Comparison of ENCODE assay signal across 8 cellular contexts in genomic region chr17:35141681-35142466, GRCh38. TPM values are rescaled to one million over a fixed set of nuclear protein-coding genes. Genes with fewer than 3 reads are reported as not detected.
DNase-seq lines count a peak whose midpoint lies in the region; FAIRE-seq and TF ChIP-seq lines count a peak whose summit lies in the region.

TSS of gene NLE1 (minus strand) at chr17:35142303. CDS start at chr17:35142275, 28 bp downstream.

- no peaks in the 10 kb centered on the region for H3K79me1 ChIP-seq in neuronal stem cell (ENCODE audit: low read depth, low read length)

- peak within 1 kb of the TSS; percentile 95 for H3K4me3 ChIP-seq in GM23248
- H3K4me3 ChIP-seq in Loucy (ENCODE audit: low read length, poor library complexity, severe bottlenecking): peak within 1 kb of the TSS; percentile 100
- H3K4me3 ChIP-seq in SJSA1: peak within 1 kb of the TSS; percentile 79
- peak within 1 kb of the TSS; percentile 90 to 94 for H3K4me3 ChIP-seq in neuronal stem cell (ENCODE audit: low read length in 2 of 2)

- no peaks in the 10 kb centered on the region for H4K20me1 ChIP-seq in GM23248 (ENCODE audit: insufficient read depth)
- H4K20me1 ChIP-seq in Loucy (ENCODE audit: insufficient read depth, low read length, poor library complexity, severe bottlenecking): peaks cover 5% of the 10 kb centered on the region

- H3K79me2 ChIP-seq in GM23248 (ENCODE audit: insufficient read depth) (peaks cover 29% of the 10 kb centered on the region), Loucy (ENCODE audit: insufficient read depth, low read length) (peaks cover 41% of the 10 kb centered on the region)

- H3K9ac ChIP-seq in GM23248: peak within 1 kb of the TSS; percentile 85
- H3K9ac ChIP-seq in Loucy (ENCODE audit: low read depth, low read length, poor library complexity, severe bottlenecking): peak within 1 kb of the TSS; percentile 92
- H3K9ac ChIP-seq in neuronal stem cell (ENCODE audit: low read depth, low read length, poor library complexity): peak within 1 kb of the TSS; percentile 98

- H3K27me3 ChIP-seq in GM23248 (replicated peaks; ENCODE audit: insufficient read depth): no peaks in the 10 kb centered on the region
- no peaks in the 10 kb centered on the region for H3K27me3 ChIP-seq in Loucy (ENCODE audit: insufficient read depth, low read length, poor library complexity, severe bottlenecking)
- H3K27me3 ChIP-seq in SJSA1 (replicated peaks): no peaks in the 10 kb centered on the region
- H3K27me3 ChIP-seq in neuronal stem cell (ENCODE audit: control insufficient read depth in 3 of 3, insufficient read depth in 3 of 3, low read depth in 1 of 3, low read length in 3 of 3): peaks cover 0 to 6% (median 0%) of the 10 kb centered on the region in 3 experiments

- H2BK15ac ChIP-seq in neuronal stem cell (ENCODE audit: low read length): no peak within 1 kb of the TSS

- no peak within 1 kb of the TSS for H4K8ac ChIP-seq in neuronal stem cell (ENCODE audit: low read depth, low read length)

- peak within 1 kb of the TSS; percentile 34 for H2AK5ac ChIP-seq in neuronal stem cell (ENCODE audit: low read depth, low read length)

- peak within 1 kb of the TSS; percentile 85 for H3K14ac ChIP-seq in neuronal stem cell (ENCODE audit: low read length)

- H2BK12ac ChIP-seq in neuronal stem cell (ENCODE audit: low read length): peak within 1 kb of the TSS; percentile 91

- H3K4me2 ChIP-seq in GM23248 (ENCODE audit: unreplicated experiment) (peak within 1 kb of the TSS; percentile 90), Loucy (ENCODE audit: low read depth, low read length, poor library complexity, severe bottlenecking) (peak within 1 kb of the TSS; percentile 84), neuronal stem cell (ENCODE audit: insufficient read depth, low read length, poor library complexity, severe bottlenecking) (peak within 1 kb of the TSS; percentile 66)

- in situ Hi-C loops in GM23248 (cut with MboI): no loop called here

- H3K9me2 ChIP-seq in GM23248 (ENCODE audit: insufficient read depth) (no peaks in the 10 kb centered on the region), Loucy (replicated peaks; ENCODE audit: low read depth, low read length) (no peaks in the 10 kb centered on the region)

- H3K27ac ChIP-seq in GM23248: no peak within 1 kb of the TSS
- H3K27ac ChIP-seq in SJSA1: 0 out of 2 replicates have a peak within 1 kb of the TSS, but pooled peaks have one; percentile 6
- H3K27ac ChIP-seq in neuronal stem cell (replicated peaks; ENCODE audit: low read length): no peak within 1 kb of the TSS

- no peak within 1 kb of the TSS for H2BK5ac ChIP-seq in neuronal stem cell (ENCODE audit: low read length)

- no peak within 1 kb of the TSS for H3K4ac ChIP-seq in neuronal stem cell (ENCODE audit: low read length)

- H3K9me3 ChIP-seq in GM23248 (ENCODE audit: low read depth): no peaks in the 10 kb centered on the region
- H3K9me3 ChIP-seq in Loucy (ENCODE audit: insufficient read depth, low read depth, low read length): no peaks in the 10 kb centered on the region
- no peaks in the 10 kb centered on the region for H3K9me3 ChIP-seq in SJSA1 (replicated peaks)
- no peaks in the 10 kb centered on the region for H3K9me3 ChIP-seq in neuronal stem cell (replicated peaks in 1 of 2; ENCODE audit: control insufficient read depth in 2 of 2, insufficient read depth in 1 of 2, low read depth in 1 of 2, low read length in 2 of 2)

- H3F3A ChIP-seq in GM23248 (ENCODE audit: insufficient read depth): no peaks in the 10 kb centered on the region
- H3F3A ChIP-seq in Loucy (ENCODE audit: low read depth): no peaks in the 10 kb centered on the region

- DNase-seq in DMS79 treated with DMSO at 0.1 percent for 48 hours (lab: John Stamatoyannopoulos, UW) (peak; percentile 61), GM23248 (peak; percentile 88), SJSA1 (ENCODE audit: low read depth in 1 of 2, low spot score in 2 of 2) (peak; percentile 69 to 77), frontal cortex (ENCODE audit: low spot score in 2 of 2) (peak; percentile 85 to 90), neuronal stem cell (ENCODE audit: low spot score) (peak; percentile 80), stromal cell of bone marrow (ENCODE audit: low read depth) (peak; percentile 54)
- DNase-seq in activated gamma-delta T cell treated with anti-CD3 and anti-CD28 coated beads, Interleukin-2, amount 50 U/mL, for 16 hours (ENCODE audit: low read depth): peak; percentile 81

- no peaks in the 10 kb centered on the region; the same call in 1 of the 2 replicates for H3K36me3 ChIP-seq in GM23248 (ENCODE audit: low read depth)
- H3K36me3 ChIP-seq in Loucy (ENCODE audit: insufficient read depth, low read length): peaks cover 25% of the 10 kb centered on the region; the same call in 1 of the 2 replicates
- H3K36me3 ChIP-seq in SJSA1: peaks cover 32% of the 10 kb centered on the region
- peaks cover 24 to 33% of the 10 kb centered on the region in 2 donors for H3K36me3 ChIP-seq in neuronal stem cell (replicated peaks in 1 of 2; ENCODE audit: control insufficient read depth in 2 of 2, insufficient read depth in 2 of 2, low read length in 2 of 2)

- FAIRE-seq in frontal cortex (lab: Jason Lieb, UNC): no peak

- peak within 1 kb of the TSS; percentile 62 for H2BK120ac ChIP-seq in neuronal stem cell (ENCODE audit: low read depth, low read length)

- peak within 1 kb of the TSS; percentile 93 for H3K18ac ChIP-seq in neuronal stem cell (ENCODE audit: low read length)

- TF ChIP-seq CTCF in Loucy (conservative IDR thresholded peaks at IDR 0.05; ENCODE audit: low read length): peak; percentile 74

- 0 to 1% methylated on average over 47 to 50 of the region's 65 CpGs for WGBS in GM23248 (ENCODE audit: low coverage in 1 of 2, low lambda C conversion rate in 2 of 2, missing lambda C conversion rate in 2 of 2), 2 experiments
- WGBS in neuronal stem cell (ENCODE audit: extremely low coverage in 2 of 2, insufficient read length in 2 of 2, insufficient replicate concordance in 1 of 2), 2 donors: no CpG with 5 or more reads among the region's 65 CpGs

- H3K23ac ChIP-seq in neuronal stem cell (ENCODE audit: low read depth, low read length, poor library complexity): peak within 1 kb of the TSS; percentile 98

- H2AFZ ChIP-seq in GM23248 (peak within 1 kb of the TSS; percentile 95), Loucy (ENCODE audit: low read length) (peak within 1 kb of the TSS; percentile 98), neuronal stem cell (ENCODE audit: low read length) (peak within 1 kb of the TSS; percentile 95)

- peak within 1 kb of the TSS; percentile 65 for H4K91ac ChIP-seq in neuronal stem cell (ENCODE audit: low read depth, low read length, poor library complexity)

- peaks cover 4% of the 10 kb centered on the region; the same call in 1 of the 2 replicates for H3K4me1 ChIP-seq in GM23248 (ENCODE audit: insufficient read depth)
- H3K4me1 ChIP-seq in Loucy (ENCODE audit: insufficient read depth, low read length, poor library complexity, severe bottlenecking): peaks cover 19% of the 10 kb centered on the region
- peaks cover 5% of the 10 kb centered on the region; the same call in 1 of the 2 replicates for H3K4me1 ChIP-seq in SJSA1 (replicated peaks)
- no peaks in the 10 kb centered on the region for H3K4me1 ChIP-seq in neuronal stem cell (ENCODE audit: control insufficient read depth in 2 of 2, insufficient read depth in 1 of 2, low read depth in 1 of 2, low read length in 2 of 2)

RNA-seq across cellular contexts. Expression of gene NLE1, which starts in this region (rescaled TPM):
- 16.7 and 18.5 TPM in 2 replicates for total RNA-seq in GM23248 (2014; rRNA removed; shearing (Covaris generic))
- 6.8 and 6.9 TPM in 2 replicates for polyA plus RNA-seq in GM23248 (2016; fragmentation: Nextera tagmentation; extraction: Ambion mirVana)
- total RNA-seq in SJSA1 (2014; rRNA removed; shearing (Covaris generic)): 19.2 and 21.3 TPM in 2 replicates
- total RNA-seq in frontal cortex: 19.2 TPM
- polyA plus RNA-seq in neuronal stem cell (2013, experiment 1 of 2): 10.0 TPM
- 9.9 TPM for polyA plus RNA-seq in neuronal stem cell (2013, experiment 2 of 2)
